17 cellular contexts compared by ENCODE assay signal in genomic region chr1:77557053-77557452, GRCh38.
"Had no signal": no experiment of that assay in that cellular context is flagged by ENCODE, and none has a peak within 500 bp of the region (broad histone marks: within the 10 kb centered on the region; RNA-seq: fewer than 3 reads in every experiment).

No MANE protein-coding gene starts in this region.

- H2AFZ ChIP-seq: parathyroid adenoma had no signal

- H3K36me3 ChIP-seq: thyroid gland had no signal

- H3K79me2 ChIP-seq: parathyroid adenoma had no signal

- H3K27me3 Mint-ChIP-seq: effector memory CD8-positive, alpha-beta T cell; stimulated activated naive B cell treated with anti-CD40 and anti-IgM and Interleukin-4, amounts not matched to agents 10 μg/mL and 1 μg/mL and 100 μg/mL, for 72 hours had no signal

- H3K27ac Mint-ChIP-seq: immature natural killer cell; stimulated activated naive B cell treated with anti-CD40 and anti-IgM and Interleukin-4, amounts not matched to agents 10 μg/mL and 1 μg/mL and 100 μg/mL, for 72 hours had no signal

- H3K9me3 Mint-ChIP-seq: effector memory CD8-positive, alpha-beta T cell; immature natural killer cell; stimulated activated naive B cell treated with anti-CD40 and anti-IgM and Interleukin-4, amounts not matched to agents 10 μg/mL and 1 μg/mL and 100 μg/mL, for 72 hours had no signal

- H3K4me1 ChIP-seq: thyroid gland had no signal

- H3K9me3 ChIP-seq: thyroid gland had no signal

- H3K4me3 Mint-ChIP-seq: effector memory CD8-positive, alpha-beta T cell; immature natural killer cell; stimulated activated naive B cell treated with anti-CD40 and anti-IgM and Interleukin-4, amounts not matched to agents 10 μg/mL and 1 μg/mL and 100 μg/mL, for 72 hours had no signal

- H3K27ac ChIP-seq: parathyroid adenoma, thyroid gland, VCaP had no signal

- H3K4me3 ChIP-seq: lung, thyroid gland had no signal

- H3K27me3 ChIP-seq: thyroid gland had no signal

- ATAC-seq: effector memory CD8-positive, alpha-beta T cell; left colon; stimulated activated naive B cell treated with anti-CD40 and anti-IgM and Interleukin-4, amounts not matched to agents 10 μg/mL and 1 μg/mL and 100 μg/mL, for 72 hours had no signal

- H3K9ac ChIP-seq: parathyroid adenoma had no signal

- DNase-seq: activated CD4-positive, alpha-beta T cell treated with anti-CD3 and anti-CD28 coated beads, Interleukin-2, amount 50 U/mL, for 48 hours; activated naive CD4-positive, alpha-beta T cell treated with anti-CD3 and anti-CD28 coated beads, Interleukin-2, amount 50 U/mL, for 16 hours; amygdala; dermis blood vessel endothelial cell; effector memory CD8-positive, alpha-beta T cell; foreskin melanocyte; head of caudate nucleus; immature natural killer cell; left colon; midbrain; stimulated activated CD4-positive, alpha-beta T cell treated with anti-CD3 and anti-CD28 coated beads, Interleukin-12 subunit alpha, Interleukin-12 subunit beta, amount 100 ng/mL, for 4 hours; stimulated activated naive B cell treated with anti-CD40 and anti-IgM and Interleukin-4, amounts not matched to agents 10 μg/mL and 1 μg/mL and 100 μg/mL, for 72 hours; T-helper 1 cell; thyroid gland had no signal
